Comparison of ENCODE assay signal across 9 cellular contexts in genomic region chr4:40196724-40197281, GRCh38. TPM values are rescaled to one million over a fixed set of nuclear protein-coding genes. Genes with fewer than 3 reads are reported as not detected.
A peak's percentile ranks its signal among the peaks of the same experiment; 100 is the strongest.
DNase-seq lines count a peak whose midpoint lies in the region; ATAC-seq and TF ChIP-seq lines count a peak whose summit lies in the region.
"Had no signal": no experiment of that assay in that cellular context is flagged by ENCODE, and none has a peak within 500 bp of the region (broad histone marks: within the 10 kb centered on the region; RNA-seq: fewer than 3 reads in every experiment).

Gene RHOH (plus strand): TSS chr4:40197031. CDS start chr4:40243387, 46,356 bp downstream.

- H3K4me3 Mint-ChIP-seq in GM23338 = peak within 1 kb of the TSS; percentile 62
- peak within 1 kb of the TSS; percentile 100 for H3K4me3 Mint-ChIP-seq in central memory CD8-positive, alpha-beta T cell

- peaks cover 1% of the 10 kb centered on the region for H3K27me3 Mint-ChIP-seq in GM23338 (ENCODE audit: insufficient read depth, low read depth, poor library complexity)
- H3K27me3 Mint-ChIP-seq in central memory CD8-positive, alpha-beta T cell = no peaks in the 10 kb centered on the region

- peak within 1 kb of the TSS; percentile 60 for H3K4me2 ChIP-seq in GM23338

- H3K36me3 ChIP-seq in GM23338 (ENCODE audit: insufficient read depth) = no peaks in the 10 kb centered on the region

- H3K79me2 ChIP-seq in GM23338 (replicated peaks; ENCODE audit: insufficient read depth) = no peaks in the 10 kb centered on the region

- ATAC-seq in GM23338 = peak; percentile 42
- ATAC-seq in central memory CD8-positive, alpha-beta T cell (replicated peaks; ENCODE audit: extremely low read depth, poor library complexity, severe bottlenecking) = peak; percentile 49
- ATAC-seq in GM21528 (IDR thresholded peaks at IDR 0.05; ENCODE audit: low FRiP score, unreplicated experiment) = no peak
- ATAC-seq in GM21367 (IDR thresholded peaks at IDR 0.05; ENCODE audit: unreplicated experiment) = no peak

- H3K9me3 Mint-ChIP-seq in GM23338 = no peaks in the 10 kb centered on the region
- no peaks in the 10 kb centered on the region for H3K9me3 Mint-ChIP-seq in central memory CD8-positive, alpha-beta T cell

- peak within 1 kb of the TSS; percentile 69 for H3K27ac ChIP-seq in GM23338 (ENCODE audit: low read depth)

- no peaks in the 10 kb centered on the region for H4K20me1 ChIP-seq in GM23338 (replicated peaks; ENCODE audit: insufficient read depth)

- peak within 1 kb of the TSS; percentile 54; the same call in 1 of the 2 replicates for H2AFZ ChIP-seq in GM23338

- H3K27ac Mint-ChIP-seq in GM23338 = peak within 1 kb of the TSS; percentile 96
- peak within 1 kb of the TSS; percentile 100 for H3K27ac Mint-ChIP-seq in central memory CD8-positive, alpha-beta T cell (ENCODE audit: low read depth)

- TF ChIP-seq CTCF in GM23338 (conservative IDR thresholded peaks at IDR 0.05; ENCODE audit: low read depth in 2 of 2) = no peak

- H3K36me3 Mint-ChIP-seq in GM23338 (ENCODE audit: low read depth) = no peaks in the 10 kb centered on the region
- peaks cover 74% of the 10 kb centered on the region for H3K36me3 Mint-ChIP-seq in central memory CD8-positive, alpha-beta T cell (ENCODE audit: insufficient read depth)

- H3K4me1 ChIP-seq in GM23338 (ENCODE audit: insufficient read depth) = peaks cover 58% of the 10 kb centered on the region

- no peaks in the 10 kb centered on the region for H3F3A ChIP-seq in GM23338 (replicated peaks; ENCODE audit: low read depth)

- peak; percentile 52 for DNase-seq in GM23338 (ENCODE audit: low spot score)
- peak; percentile 76 for DNase-seq in T-helper 22 cell (ENCODE audit: low read depth)
- DNase-seq in central memory CD8-positive, alpha-beta T cell (ENCODE audit: low spot score in 2 of 2) = peak; percentile 45 to 81
- peak; percentile 70 to 77 for DNase-seq in stimulated activated CD4-positive, alpha-beta T cell treated with anti-CD3 and anti-CD28 coated beads, Interleukin-2, amount 100 ng/mL, for 24 hours
- DNase-seq in NCI-H748 treated with DMSO at 0.1 percent for 48 hours (lab: John Stamatoyannopoulos, UW) = no peak
- DNase-seq in DMS 273 (lab: John Stamatoyannopoulos, UW; ENCODE audit: unreplicated experiment) = no peak

- peaks cover 72% of the 10 kb centered on the region for H3K4me1 Mint-ChIP-seq in GM23338
- H3K4me1 Mint-ChIP-seq in central memory CD8-positive, alpha-beta T cell = peaks cover 69% of the 10 kb centered on the region

- no peaks in the 10 kb centered on the region for H3K27me3 ChIP-seq in GM23338 (ENCODE audit: insufficient read depth)

- H3K4me3 ChIP-seq in GM23338 = peak within 1 kb of the TSS; percentile 7

- H3K9me2 ChIP-seq in GM23338 (ENCODE audit: insufficient read depth) = no peaks in the 10 kb centered on the region

TF ChIP-seq in GM23338, 12 proteins besides CTCF, POLR2A, EP300 and RAD21 (continues in another document):
- no peak for TF ChIP-seq JUNB (IDR thresholded peaks at IDR 0.05; ENCODE audit: unreplicated experiment)
- TF ChIP-seq STAT1 (IDR thresholded peaks at IDR 0.05; ENCODE audit: unreplicated experiment) = no peak
- no peak for TF ChIP-seq NANOG (IDR thresholded peaks at IDR 0.05; ENCODE audit: borderline replicate concordance)
- no peak for TF ChIP-seq CREB1 (CRISPR knock-in tag; IDR thresholded peaks at IDR 0.05; ENCODE audit: low read depth)
- no peak for TF ChIP-seq ZNF331 (CRISPR knock-in tag; IDR thresholded peaks at IDR 0.05; ENCODE audit: low read depth)
- TF ChIP-seq EZH2phosphoT487 (IDR thresholded peaks at IDR 0.05; ENCODE audit: unreplicated experiment) = no peak
- no peak for TF ChIP-seq ETS1 (IDR thresholded peaks at IDR 0.05)
- TF ChIP-seq EZH2 (IDR thresholded peaks at IDR 0.05; ENCODE audit: low read depth, unreplicated experiment) = no peak
- no peak for TF ChIP-seq ZNF114 (CRISPR knock-in tag; IDR thresholded peaks at IDR 0.05)
- no peak for TF ChIP-seq POLR2AphosphoS5 (IDR thresholded peaks at IDR 0.05; ENCODE audit: low read depth)
- TF ChIP-seq ZNF462 (CRISPR knock-in tag; IDR thresholded peaks at IDR 0.05) = no peak

RNA-seq across cellular contexts. Expression of gene RHOH, which starts in this region (rescaled TPM):
- 2.7 and 3.7 TPM in 2 replicates for total RNA-seq in GM23338 (2014; rRNA removed; shearing (Covaris generic))
- polyA plus RNA-seq in GM23338 (2016; fragmentation: Nextera tagmentation; extraction: Ambion mirVana) = 1.8 and 2.2 TPM in 2 replicates
- total RNA-seq: RPMI7951 had no signal

Comparison
In these comparisons a context has a peak if more than half of its experiments do, and no peak if none do; other contexts are left out.
1. ATAC-seq: peak in GM23338 (single experiment) and central memory CD8-positive, alpha-beta T cell (single experiment); none in GM21528 (single experiment) and GM21367 (single experiment).
2. DNase-seq: peak in GM23338 (single experiment), T-helper 22 cell (single experiment), central memory CD8-positive, alpha-beta T cell (2 of 2) and stimulated activated CD4-positive, alpha-beta T cell treated with anti-CD3 and anti-CD28 coated beads, Interleukin-2, amount 100 ng/mL, for 24 hours (2 of 2); none in NCI-H748 treated with DMSO at 0.1 percent for 48 hours (single experiment) and DMS 273 (single experiment).